30 cellular contexts compared by ENCODE assay signal in genomic region chr12:63935361-63935760, GRCh38.
"Had no signal": no experiment of that assay in that cellular context is flagged by ENCODE, and none has a peak within 500 bp of the region (broad histone marks: within the 10 kb centered on the region; RNA-seq: fewer than 3 reads in every experiment).

No MANE protein-coding gene starts in this region.

- H3K4me3 Mint-ChIP-seq: activated CD4-positive, alpha-beta memory T cell treated with anti-CD3 and anti-CD28 coated beads for 36 hours; activated CD4-positive, alpha-beta T cell treated with anti-CD3 and anti-CD28 coated beads, Interleukin-2, amount 10 ng/mL, durations not matched to agents 24 days and 14 days; activated naive CD4-positive, alpha-beta T cell treated with anti-CD3 and anti-CD28 coated beads for 36 hours; activated naive CD8-positive, alpha-beta T cell treated with anti-CD3 and anti-CD28 coated beads for 36 hours; activated T-helper 1 cell treated with anti-CD3 and anti-CD28 coated beads, Interleukin-12 subunit alpha, Interleukin-12 subunit beta, Interleukin-2, Interleukin-4 antibody, amounts not matched to agents 30 ng/mL and 10 ng/mL and 1 ng/mL, durations not matched to agents 14 hours and 24 hours and 36 hours; dendritic cell treated with granulocyte-macrophage colony-stimulating factor and Interleukin-4, amounts not matched to agents 40 ng/mL and 50 ng/mL, for 4 days; immature natural killer cell; naive thymus-derived CD4-positive, alpha-beta T cell; stimulated activated naive B cell treated with anti-CD40 and anti-IgM and Interleukin-4, amounts not matched to agents 10 μg/mL and 1 μg/mL and 100 μg/mL, for 72 hours had no signal

- H3K36me3 ChIP-seq: heart left ventricle, stomach, thyroid gland, upper lobe of right lung had no signal

- H3K27ac ChIP-seq: epithelial cell of prostate, foreskin keratinocyte, heart left ventricle, parathyroid adenoma, psoas muscle, stomach, thyroid gland, upper lobe of right lung had no signal

- H3K27me3 ChIP-seq: foreskin keratinocyte, heart left ventricle, stomach, thyroid gland, upper lobe of right lung had no signal

- H3K4me1 ChIP-seq: psoas muscle, upper lobe of right lung had no signal

- H3K9me3 Mint-ChIP-seq: activated CD4-positive, alpha-beta memory T cell treated with anti-CD3 and anti-CD28 coated beads for 36 hours; activated CD4-positive, alpha-beta T cell treated with anti-CD3 and anti-CD28 coated beads, Interleukin-2, amount 10 ng/mL, durations not matched to agents 24 days and 14 days; activated naive CD4-positive, alpha-beta T cell treated with anti-CD3 and anti-CD28 coated beads for 36 hours; activated naive CD8-positive, alpha-beta T cell treated with anti-CD3 and anti-CD28 coated beads for 36 hours; activated T-helper 1 cell treated with anti-CD3 and anti-CD28 coated beads, Interleukin-12 subunit alpha, Interleukin-12 subunit beta, Interleukin-2, Interleukin-4 antibody, amounts not matched to agents 30 ng/mL and 10 ng/mL and 1 ng/mL, durations not matched to agents 14 hours and 24 hours and 36 hours; dendritic cell treated with granulocyte-macrophage colony-stimulating factor and Interleukin-4, amounts not matched to agents 40 ng/mL and 50 ng/mL, for 4 days; naive thymus-derived CD4-positive, alpha-beta T cell; stimulated activated naive B cell treated with anti-CD40 and anti-IgM and Interleukin-4, amounts not matched to agents 10 μg/mL and 1 μg/mL and 100 μg/mL, for 72 hours had no signal

- H3K36me3 Mint-ChIP-seq: activated CD4-positive, alpha-beta memory T cell treated with anti-CD3 and anti-CD28 coated beads for 36 hours; activated naive CD8-positive, alpha-beta T cell treated with anti-CD3 and anti-CD28 coated beads for 36 hours; immature natural killer cell; naive thymus-derived CD4-positive, alpha-beta T cell; stimulated activated naive B cell treated with anti-CD40 and anti-IgM and Interleukin-4, amounts not matched to agents 10 μg/mL and 1 μg/mL and 100 μg/mL, for 72 hours had no signal

- H3K27me3 Mint-ChIP-seq: dendritic cell treated with granulocyte-macrophage colony-stimulating factor and Interleukin-4, amounts not matched to agents 40 ng/mL and 50 ng/mL, for 4 days had no signal

- ATAC-seq: foreskin keratinocyte; heart left ventricle; left colon; naive thymus-derived CD4-positive, alpha-beta T cell; psoas muscle; stimulated activated naive B cell treated with anti-CD40 and anti-IgM and Interleukin-4, amounts not matched to agents 10 μg/mL and 1 μg/mL and 100 μg/mL, for 72 hours; upper lobe of right lung had no signal

- H3K4me1 Mint-ChIP-seq: activated CD4-positive, alpha-beta T cell treated with anti-CD3 and anti-CD28 coated beads, Interleukin-2, amount 10 ng/mL, durations not matched to agents 24 days and 14 days; activated naive CD8-positive, alpha-beta T cell treated with anti-CD3 and anti-CD28 coated beads for 36 hours; immature natural killer cell; stimulated activated naive B cell treated with anti-CD40 and anti-IgM and Interleukin-4, amounts not matched to agents 10 μg/mL and 1 μg/mL and 100 μg/mL, for 72 hours had no signal

- H3K27ac Mint-ChIP-seq: activated CD4-positive, alpha-beta memory T cell treated with anti-CD3 and anti-CD28 coated beads for 36 hours; activated CD4-positive, alpha-beta T cell treated with anti-CD3 and anti-CD28 coated beads, Interleukin-2, amount 10 ng/mL, durations not matched to agents 24 days and 14 days; activated naive CD4-positive, alpha-beta T cell treated with anti-CD3 and anti-CD28 coated beads for 36 hours; activated naive CD8-positive, alpha-beta T cell treated with anti-CD3 and anti-CD28 coated beads for 36 hours; activated T-helper 1 cell treated with anti-CD3 and anti-CD28 coated beads, Interleukin-12 subunit alpha, Interleukin-12 subunit beta, Interleukin-2, Interleukin-4 antibody, amounts not matched to agents 30 ng/mL and 10 ng/mL and 1 ng/mL, durations not matched to agents 14 hours and 24 hours and 36 hours; dendritic cell treated with granulocyte-macrophage colony-stimulating factor and Interleukin-4, amounts not matched to agents 40 ng/mL and 50 ng/mL, for 4 days; immature natural killer cell; naive thymus-derived CD4-positive, alpha-beta T cell; stimulated activated naive B cell treated with anti-CD40 and anti-IgM and Interleukin-4, amounts not matched to agents 10 μg/mL and 1 μg/mL and 100 μg/mL, for 72 hours had no signal

- H3K9ac ChIP-seq: parathyroid adenoma had no signal

- H3K4me3 ChIP-seq: heart left ventricle, psoas muscle, stomach, thyroid gland, upper lobe of right lung had no signal

- DNase-seq: activated CD4-positive, alpha-beta memory T cell treated with anti-CD3 and anti-CD28 coated beads for 36 hours; activated CD4-positive, alpha-beta T cell treated with anti-CD3 and anti-CD28 coated beads, Interleukin-2, amount 10 ng/mL, durations not matched to agents 24 days and 14 days; activated CD4-positive, CD25-positive, alpha-beta regulatory T cell treated with anti-CD3 and anti-CD28 coated beads, Interleukin-2, amount 50 U/mL, for 72 hours; activated CD8-positive, alpha-beta memory T cell treated with anti-CD3 and anti-CD28 coated beads, Interleukin-2, amount 50 U/mL, for 4 hours; activated effector memory CD4-positive, alpha-beta T cell treated with anti-CD3 and anti-CD28 coated beads, Interleukin-2, amount 50 U/mL, for 16 hours; activated naive CD4-positive, alpha-beta T cell treated with anti-CD3 and anti-CD28 coated beads for 36 hours; activated naive CD8-positive, alpha-beta T cell treated with anti-CD3 and anti-CD28 coated beads for 36 hours; activated T-cell treated with anti-CD3 and anti-CD28 coated beads, Interleukin-2, amount 50 U/mL, for 1 hour; caudate nucleus; effector CD4-positive, alpha-beta T cell; foreskin keratinocyte; heart left ventricle; hypothalamus; immature natural killer cell; kidney; left colon; midbrain; naive thymus-derived CD4-positive, alpha-beta T cell; psoas muscle; stimulated activated CD4-positive, alpha-beta T cell treated with anti-CD3 and anti-CD28 coated beads, Interleukin-15, amount 100 ng/mL, for 24 hours; stimulated activated CD4-positive, alpha-beta T cell treated with anti-CD3 and anti-CD28 coated beads, Interleukin-2, amount 100 ng/mL, for 24 hours; stimulated activated naive B cell treated with anti-CD40 and anti-IgM and Interleukin-4, amounts not matched to agents 10 μg/mL and 1 μg/mL and 100 μg/mL, for 72 hours; stomach; T-helper 2 cell; upper lobe of right lung had no signal

- H2AFZ ChIP-seq: parathyroid adenoma had no signal

- H3K9me3 ChIP-seq: heart left ventricle, psoas muscle, stomach, thyroid gland, upper lobe of right lung had no signal
